ENCODE assay signal across 22 cellular contexts in genomic region chr6:149898966-149899365, GRCh38. TPM values are rescaled to one million over a fixed set of nuclear protein-coding genes. Genes with fewer than 3 reads are reported as not detected.
"Had no signal": no experiment of that assay in that cellular context is flagged by ENCODE, and none has a peak within 500 bp of the region (broad histone marks: within the 10 kb centered on the region; RNA-seq: fewer than 3 reads in every experiment).

No MANE protein-coding gene starts in this region.

- H3K27ac Mint-ChIP-seq: activated naive CD4-positive, alpha-beta T cell treated with anti-CD3 and anti-CD28 coated beads, Interleukin-2, amount 50 U/mL, for 24 hours; activated T-helper 1 cell treated with anti-CD3 and anti-CD28 coated beads, Interleukin-12 subunit alpha, Interleukin-12 subunit beta, Interleukin-2, Interleukin-4 antibody, amounts not matched to agents 30 ng/mL and 10 ng/mL and 1 ng/mL, durations not matched to agents 14 hours and 24 hours and 36 hours; brain; memory B cell; nephron progenitor cell; stimulated activated naive CD8-positive, alpha-beta T cell treated with anti-CD3 and anti-CD28 coated beads, Interleukin-15, amount 100 ng/mL, for 72 hours; WTC11 had no signal

- H3K36me3 ChIP-seq: heart left ventricle, sigmoid colon, tibial nerve had no signal

- H3K27ac ChIP-seq: sigmoid colon had no signal

- H3K4me1 Mint-ChIP-seq: brain had no signal

- DNase-seq: activated gamma-delta T cell treated with Interleukin-2 at 50 U/mL for 16 hours; anterior cingulate cortex; central memory CD4-positive, alpha-beta T cell; heart left ventricle; islet precursor cell; left cardiac atrium; mucosa of descending colon; nephron progenitor cell; occipital lobe; sigmoid colon; stimulated activated CD4-positive, alpha-beta T cell treated with anti-CD3 and anti-CD28 coated beads, Interleukin-4, amount 100 ng/mL, for 1 hour; stimulated activated naive CD8-positive, alpha-beta T cell treated with anti-CD3 and anti-CD28 coated beads, Interleukin-15, amount 100 ng/mL, for 72 hours; T1000 had no signal

- H3K9me3 ChIP-seq: heart left ventricle, mucosa of descending colon, sigmoid colon, tibial nerve had no signal

- H3K9me3 Mint-ChIP-seq: activated naive CD4-positive, alpha-beta T cell treated with anti-CD3 and anti-CD28 coated beads, Interleukin-2, amount 50 U/mL, for 24 hours; activated T-helper 1 cell treated with anti-CD3 and anti-CD28 coated beads, Interleukin-12 subunit alpha, Interleukin-12 subunit beta, Interleukin-2, Interleukin-4 antibody, amounts not matched to agents 30 ng/mL and 10 ng/mL and 1 ng/mL, durations not matched to agents 14 hours and 24 hours and 36 hours; brain; memory B cell; nephron progenitor cell; stimulated activated naive CD8-positive, alpha-beta T cell treated with anti-CD3 and anti-CD28 coated beads, Interleukin-15, amount 100 ng/mL, for 72 hours; WTC11 had no signal

- H3K27me3 ChIP-seq: heart left ventricle, sigmoid colon, tibial nerve had no signal

- H3K4me3 Mint-ChIP-seq: activated naive CD4-positive, alpha-beta T cell treated with anti-CD3 and anti-CD28 coated beads, Interleukin-2, amount 50 U/mL, for 24 hours; activated T-helper 1 cell treated with anti-CD3 and anti-CD28 coated beads, Interleukin-12 subunit alpha, Interleukin-12 subunit beta, Interleukin-2, Interleukin-4 antibody, amounts not matched to agents 30 ng/mL and 10 ng/mL and 1 ng/mL, durations not matched to agents 14 hours and 24 hours and 36 hours; brain; memory B cell; nephron progenitor cell; stimulated activated naive CD8-positive, alpha-beta T cell treated with anti-CD3 and anti-CD28 coated beads, Interleukin-15, amount 100 ng/mL, for 72 hours; WTC11 had no signal

- H3K36me3 Mint-ChIP-seq: activated naive CD4-positive, alpha-beta T cell treated with anti-CD3 and anti-CD28 coated beads, Interleukin-2, amount 50 U/mL, for 24 hours; brain; memory B cell; WTC11 had no signal

- H3K4me3 ChIP-seq: heart left ventricle, mucosa of descending colon, sigmoid colon, smooth muscle cell, tibial nerve had no signal

RNA-seq across cellular contexts. Expression of gene RAET1E, which starts 1.1 kb away (rescaled TPM):
- total RNA-seq: activated T-helper 1 cell treated with anti-CD3 and anti-CD28 coated beads, Interleukin-12 subunit alpha, Interleukin-12 subunit beta, Interleukin-2, Interleukin-4 antibody, amounts not matched to agents 30 ng/mL and 10 ng/mL and 1 ng/mL, durations not matched to agents 14 hours and 24 hours and 36 hours; fibroblast of villous mesenchyme; occipital lobe; smooth muscle cell; T-helper 1 cell treated with Interleukin-12 subunit alpha and Interleukin-12 subunit beta and Interleukin-4 antibody, amounts not matched to agents 30 ng/mL and 1 ng/mL, for 36 hours; WTC11 had no signal

RNA-seq across cellular contexts. Expression of gene RAET1G, which starts 24.0 kb away (rescaled TPM):
- total RNA-seq: occipital lobe; sigmoid colon; T-helper 1 cell treated with Interleukin-12 subunit alpha and Interleukin-12 subunit beta and Interleukin-4 antibody, amounts not matched to agents 30 ng/mL and 1 ng/mL, for 36 hours; WTC11 had no signal

RNA-seq across cellular contexts. Expression of gene ULBP2, which starts 42.8 kb away (rescaled TPM):
- total RNA-seq: sigmoid colon had no signal
